8 cellular contexts compared by ENCODE assay signal in genomic region chr11:107457558-107458271, GRCh38. TPM values are rescaled to one million over a fixed set of nuclear protein-coding genes. Genes with fewer than 3 reads are reported as not detected.
A peak's percentile ranks its signal among the peaks of the same experiment; 100 is the strongest.
DNase-seq lines count a peak whose midpoint lies in the region; ATAC-seq lines count a peak whose summit lies in the region.

Gene CWF19L2, minus strand, starts transcription at chr11:107457825. Its CDS starts 9 bp downstream, at chr11:107457816.

- H3K9ac ChIP-seq in Karpas-422 (ENCODE audit: low read length), result peak within 1 kb of the TSS; percentile 77

- ATAC-seq in GM21825 (IDR thresholded peaks at IDR 0.05; ENCODE audit: unreplicated experiment) (peak; percentile 98), naive B cell (ENCODE audit: low read depth in 2 of 2) (peak; percentile 93)
- peak; percentile 98 for ATAC-seq in stimulated activated memory B cell treated with anti-CD40 and anti-IgM and Interleukin-4, amounts not matched to agents 10 μg/mL and 1 μg/mL and 100 μg/mL, for 72 hours

- H3K4me1 ChIP-seq in Karpas-422 (ENCODE audit: low read length), result peaks cover 27% of the 10 kb centered on the region

- H3K27ac Mint-ChIP-seq in naive B cell, result peak within 1 kb of the TSS; percentile 92 to 97 (median 95)
- H3K27ac Mint-ChIP-seq in stimulated activated memory B cell treated with anti-CD40 and anti-IgM and Interleukin-4, amounts not matched to agents 10 μg/mL and 1 μg/mL and 100 μg/mL, for 72 hours, result peak within 1 kb of the TSS; percentile 89

- H4K20me1 ChIP-seq in Karpas-422 (ENCODE audit: insufficient read depth, low read depth, low read length), result no peaks in the 10 kb centered on the region

- H3K27ac ChIP-seq in Karpas-422 (ENCODE audit: low read length), result peak within 1 kb of the TSS; percentile 76

- peaks cover 46% of the 10 kb centered on the region for H3K79me2 ChIP-seq in Karpas-422 (ENCODE audit: low read length)

- DNase-seq in DMS79 treated with DMSO at 0.1 percent for 48 hours (lab: John Stamatoyannopoulos, UW), result peak; percentile 99
- DNase-seq in Karpas-422, result peak; percentile 100
- DNase-seq in RKO (ENCODE audit: low spot score), result peak; percentile 99
- peak; percentile 78 for DNase-seq in activated T-helper 1 cell treated with Interleukin-2 at 50 U/mL for 16 hours (ENCODE audit: low read depth)
- DNase-seq in fibroblast of gingiva (ENCODE audit: low read depth), result peak; percentile 94
- peak; percentile 88 for DNase-seq in naive B cell

- H3K4me3 ChIP-seq in Karpas-422 (ENCODE audit: low read length), result peak within 1 kb of the TSS; percentile 81

- H2AFZ ChIP-seq in Karpas-422 (ENCODE audit: low read length), result peak within 1 kb of the TSS; percentile 73

- H3K9me3 ChIP-seq in Karpas-422 (ENCODE audit: low read length), result no peaks in the 10 kb centered on the region

- peaks cover 5 to 8% of the 10 kb centered on the region in 2 donors for H3K36me3 Mint-ChIP-seq in naive B cell
- H3K36me3 Mint-ChIP-seq in stimulated activated memory B cell treated with anti-CD40 and anti-IgM and Interleukin-4, amounts not matched to agents 10 μg/mL and 1 μg/mL and 100 μg/mL, for 72 hours, result peaks cover 12% of the 10 kb centered on the region

- peak within 1 kb of the TSS; percentile 80 for H3K4me2 ChIP-seq in Karpas-422 (ENCODE audit: low read depth, low read length, poor library complexity, severe bottlenecking)

- peak within 1 kb of the TSS; percentile 88 to 98 (median 95) for H3K4me3 Mint-ChIP-seq in naive B cell
- H3K4me3 Mint-ChIP-seq in stimulated activated memory B cell treated with anti-CD40 and anti-IgM and Interleukin-4, amounts not matched to agents 10 μg/mL and 1 μg/mL and 100 μg/mL, for 72 hours, result peak within 1 kb of the TSS; percentile 88

- peaks cover 27% of the 10 kb centered on the region; the same call in 1 of the 2 replicates for H3K36me3 ChIP-seq in Karpas-422 (ENCODE audit: insufficient read depth, low read length)

- H3K9me2 ChIP-seq in Karpas-422 (replicated peaks; ENCODE audit: insufficient read depth, low read length), result 0 out of 2 replicates have a peak, but pooled peaks cover 5% of the 10 kb centered on the region

- peaks cover 0 to 4% (median 0%) of the 10 kb centered on the region in 7 donors for H3K9me3 Mint-ChIP-seq in naive B cell
- H3K9me3 Mint-ChIP-seq in stimulated activated memory B cell treated with anti-CD40 and anti-IgM and Interleukin-4, amounts not matched to agents 10 μg/mL and 1 μg/mL and 100 μg/mL, for 72 hours, result no peaks in the 10 kb centered on the region

- no peaks in the 10 kb centered on the region for H3K27me3 ChIP-seq in Karpas-422 (ENCODE audit: low read length)

- H3K4me1 Mint-ChIP-seq in naive B cell, result peaks cover 18 to 31% (median 23%) of the 10 kb centered on the region in 3 donors
- peaks cover 30% of the 10 kb centered on the region for H3K4me1 Mint-ChIP-seq in stimulated activated memory B cell treated with anti-CD40 and anti-IgM and Interleukin-4, amounts not matched to agents 10 μg/mL and 1 μg/mL and 100 μg/mL, for 72 hours

- H3K27me3 Mint-ChIP-seq in naive B cell, result peaks cover 0 to 17% (median 7%) of the 10 kb centered on the region in 3 donors
- no peaks in the 10 kb centered on the region for H3K27me3 Mint-ChIP-seq in stimulated activated memory B cell treated with anti-CD40 and anti-IgM and Interleukin-4, amounts not matched to agents 10 μg/mL and 1 μg/mL and 100 μg/mL, for 72 hours

RNA-seq across cellular contexts. Expression of gene CWF19L2, which starts in this region (rescaled TPM):
- 41.0 and 43.5 TPM in 2 replicates for total RNA-seq in Karpas-422 (2014; rRNA removed; shearing (Covaris generic); ENCODE audit: low replicate concordance)
- 10 to 100 TPM in 3 of 6 donors, 1 to 10 TPM in 3; 5.3 to 12.3 (median 10.1) TPM for polyA plus RNA-seq in naive B cell (ENCODE audit: low read depth in 6 of 6)

Comparison
In these comparisons a context has a peak if more than half of its experiments do, and no peak if none do; other contexts are left out.
1. Peak in every context shown above with its lines: DNase-seq, ATAC-seq, H3K4me3 ChIP-seq and H3K27ac ChIP-seq.